In genomic region chr2:37100054-37100453, GRCh38 we compare ENCODE assay signal across 1 cellular context.
TF ChIP-seq lines count a peak whose summit lies in the region.

No MANE protein-coding gene starts in this region.

TF ChIP-seq in IMR-90, 13 proteins besides CTCF, POLR2A, EP300 and RAD21:
- TF ChIP-seq ELK1 (IDR thresholded peaks at IDR 0.05; ENCODE audit: borderline replicate concordance, low read depth, low read length) = no peak
- TF ChIP-seq RCOR1 (IDR thresholded peaks at IDR 0.05; ENCODE audit: insufficient replicate concordance, low read length) = no peak
- no peak for TF ChIP-seq MAFK (IDR thresholded peaks at IDR 0.05; ENCODE audit: low read depth, low read length)
- no peak for TF ChIP-seq MAZ (IDR thresholded peaks at IDR 0.05; ENCODE audit: borderline replicate concordance, low read depth, low read length)
- no peak for TF ChIP-seq BHLHE40 (IDR thresholded peaks at IDR 0.05; ENCODE audit: low read depth, low read length)
- TF ChIP-seq RFX5 (IDR thresholded peaks at IDR 0.05; ENCODE audit: low read depth, low read length) = no peak
- TF ChIP-seq FOS (IDR thresholded peaks at IDR 0.05; ENCODE audit: low read depth, low read length) = no peak
- no peak for TF ChIP-seq CEBPB (IDR thresholded peaks at IDR 0.05; ENCODE audit: low read depth, low read length)
- TF ChIP-seq USF2 (IDR thresholded peaks at IDR 0.05; ENCODE audit: low read depth, low read length) = no peak
- TF ChIP-seq SMC3 (IDR thresholded peaks at IDR 0.05; ENCODE audit: low read depth, low read length) = no peak
- TF ChIP-seq CHD1 (IDR thresholded peaks at IDR 0.05; ENCODE audit: low read depth, low read length) = no peak
- no peak for TF ChIP-seq MXI1 (IDR thresholded peaks at IDR 0.05; ENCODE audit: borderline replicate concordance, low read depth, low read length)
- TF ChIP-seq NFE2L2 (IDR thresholded peaks at IDR 0.05; ENCODE audit: low read depth, low read length) = no peak
